Comparison of ENCODE assay signal across 9 cellular contexts in the genomic region with DNA sequence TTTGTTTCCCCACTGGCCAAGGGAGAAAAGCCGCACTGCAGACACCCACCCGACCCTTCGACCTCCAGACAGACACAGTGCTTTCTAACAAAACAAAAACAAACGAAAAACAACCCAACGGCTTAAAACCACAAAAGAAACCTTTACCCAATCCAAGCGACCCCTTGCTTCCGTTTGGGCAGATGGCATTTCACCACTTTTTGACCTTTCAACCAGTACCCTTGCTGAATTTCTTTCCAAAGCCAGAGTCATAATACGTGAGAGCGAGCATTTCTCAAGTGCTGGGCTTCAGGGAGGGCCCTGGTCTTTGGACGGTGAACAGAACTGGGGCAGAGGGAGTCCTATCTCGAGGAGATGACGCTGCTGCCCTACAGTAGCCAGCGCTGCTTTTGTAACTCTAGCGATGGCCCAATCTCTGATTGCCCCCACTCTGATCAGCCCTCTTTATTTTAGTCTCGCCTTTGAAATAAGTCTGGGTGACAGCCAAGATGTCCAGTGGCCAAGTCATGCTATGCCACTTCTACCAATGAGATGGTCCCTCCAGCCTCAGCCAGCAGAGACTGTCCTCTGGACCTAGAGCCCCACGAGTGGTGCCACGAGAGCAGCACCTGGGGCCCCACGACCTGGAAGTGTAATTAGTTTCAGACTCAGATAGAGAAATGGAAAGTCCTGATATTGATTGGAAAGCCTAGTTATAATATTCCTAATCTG. TPM values are rescaled to one million over a fixed set of nuclear protein-coding genes. Genes with fewer than 3 reads are reported as not detected.
DNase-seq lines count a peak whose midpoint lies in the region; ATAC-seq and TF ChIP-seq lines count a peak whose summit lies in the region.
"Had no signal": no experiment of that assay in that cellular context is flagged by ENCODE, and none has a peak within 500 bp of the region (broad histone marks: within the 10 kb centered on the region; RNA-seq: fewer than 3 reads in every experiment).

No MANE protein-coding gene starts in this region.

- H3K4me2 ChIP-seq in Loucy (ENCODE audit: low read depth, low read length, poor library complexity, severe bottlenecking), result peak overlapping the region; percentile 67

- H3F3A ChIP-seq in Loucy (ENCODE audit: low read depth), result no peaks in the 10 kb centered on the region; the same call in 1 of the 2 replicates

- H3K9me3 Mint-ChIP-seq in central memory CD8-positive, alpha-beta T cell, result no peaks in the 10 kb centered on the region
- H3K9me3 Mint-ChIP-seq in natural killer cell, result no peaks in the 10 kb centered on the region

- H3K36me3 Mint-ChIP-seq in central memory CD8-positive, alpha-beta T cell (ENCODE audit: insufficient read depth), result peaks cover 4% of the 10 kb centered on the region
- H3K36me3 Mint-ChIP-seq in natural killer cell, result no peaks in the 10 kb centered on the region

- peak; percentile 19 for ATAC-seq in central memory CD8-positive, alpha-beta T cell (replicated peaks; ENCODE audit: extremely low read depth, poor library complexity, severe bottlenecking)
- peak; percentile 66 to 73 (median 70) for ATAC-seq in natural killer cell
- no peak for ATAC-seq in HG02798 (IDR thresholded peaks at IDR 0.05; ENCODE audit: poor library complexity, unreplicated experiment)

- H3K79me2 ChIP-seq in Loucy (ENCODE audit: insufficient read depth, low read length), result no peaks in the 10 kb centered on the region

- no peaks in the 10 kb centered on the region for H3K36me3 ChIP-seq in Loucy (ENCODE audit: insufficient read depth, low read length)

- peak; percentile 83 to 85 for DNase-seq in AML-193 (lab: John Stamatoyannopoulos, UW)
- no peak for DNase-seq in central memory CD8-positive, alpha-beta T cell (ENCODE audit: low spot score in 2 of 2)
- no peak for DNase-seq in natural killer cell
- no peak for DNase-seq in ecto neural progenitor cell (ENCODE audit: low spot score)
- no peak for DNase-seq in COLO829 (ENCODE audit: low spot score)
- no peak for DNase-seq in NCI-H146 (lab: John Stamatoyannopoulos, UW)
- DNase-seq: NCI-H82 had no signal

- H3K9ac ChIP-seq in Loucy (ENCODE audit: low read depth, low read length, poor library complexity, severe bottlenecking), result peak overlapping the region; percentile 3

- H3K27me3 ChIP-seq in Loucy (ENCODE audit: insufficient read depth, low read length, poor library complexity, severe bottlenecking), result no peaks in the 10 kb centered on the region

- H3K9me3 ChIP-seq in Loucy (ENCODE audit: insufficient read depth, low read depth, low read length), result no peaks in the 10 kb centered on the region

- peak overlapping the region; percentile 77 for H3K27ac Mint-ChIP-seq in central memory CD8-positive, alpha-beta T cell (ENCODE audit: low read depth)
- H3K27ac Mint-ChIP-seq in natural killer cell, result peak overlapping the region; percentile 88 to 93

- H2AFZ ChIP-seq in Loucy (ENCODE audit: low read length), result peak overlapping the region; percentile 64; the same call in 1 of the 2 replicates

- peaks cover 40% of the 10 kb centered on the region for H3K4me1 ChIP-seq in Loucy (ENCODE audit: insufficient read depth, low read length, poor library complexity, severe bottlenecking)

- H3K4me1 Mint-ChIP-seq in central memory CD8-positive, alpha-beta T cell, result peaks cover 48% of the 10 kb centered on the region
- H3K4me1 Mint-ChIP-seq in natural killer cell, result peaks cover 55 to 66% of the 10 kb centered on the region in 2 donors

- H3K9me2 ChIP-seq in Loucy (replicated peaks; ENCODE audit: low read depth, low read length), result no peaks in the 10 kb centered on the region

- H3K4me3 Mint-ChIP-seq in central memory CD8-positive, alpha-beta T cell, result peak overlapping the region; percentile 22
- peak overlapping the region; percentile 83 for H3K4me3 Mint-ChIP-seq in natural killer cell

- peak overlapping the region; percentile 48 for H3K4me3 ChIP-seq in Loucy (ENCODE audit: low read length, poor library complexity, severe bottlenecking)

- TF ChIP-seq CTCF in Loucy (conservative IDR thresholded peaks at IDR 0.05; ENCODE audit: low read length) (no peak), natural killer cell (IDR thresholded peaks at IDR 0.05) (no peak)

- no peaks in the 10 kb centered on the region for H3K27me3 Mint-ChIP-seq in central memory CD8-positive, alpha-beta T cell
- no peaks in the 10 kb centered on the region for H3K27me3 Mint-ChIP-seq in natural killer cell (ENCODE audit: low read depth in 2 of 2)

- intact Hi-C loops in natural killer cell (cut with micrococcal nuclease), result no loop called here

- no peaks in the 10 kb centered on the region for H4K20me1 ChIP-seq in Loucy (ENCODE audit: insufficient read depth, low read length, poor library complexity, severe bottlenecking)

RNA-seq across cellular contexts. Expression of a gene that starts 21.9 kb away (rescaled TPM):
- 10 to 100 TPM; 38.6 to 48.3 (median 44.0) TPM for total RNA-seq in natural killer cell

RNA-seq across cellular contexts. Expression of a gene that starts 40.0 kb away (rescaled TPM):
- not detected for total RNA-seq in natural killer cell

Comparison
In these comparisons a context has a peak if more than half of its experiments do, and no peak if none do; other contexts are left out.
1. DNase-seq: peak in AML-193 (2 of 2); none in central memory CD8-positive, alpha-beta T cell (0 of 2), natural killer cell (single experiment), ecto neural progenitor cell (single experiment), COLO829 (single experiment) and NCI-H146 (single experiment).